Comparison of ENCODE assay signal across 29 cellular contexts in the genomic region with DNA sequence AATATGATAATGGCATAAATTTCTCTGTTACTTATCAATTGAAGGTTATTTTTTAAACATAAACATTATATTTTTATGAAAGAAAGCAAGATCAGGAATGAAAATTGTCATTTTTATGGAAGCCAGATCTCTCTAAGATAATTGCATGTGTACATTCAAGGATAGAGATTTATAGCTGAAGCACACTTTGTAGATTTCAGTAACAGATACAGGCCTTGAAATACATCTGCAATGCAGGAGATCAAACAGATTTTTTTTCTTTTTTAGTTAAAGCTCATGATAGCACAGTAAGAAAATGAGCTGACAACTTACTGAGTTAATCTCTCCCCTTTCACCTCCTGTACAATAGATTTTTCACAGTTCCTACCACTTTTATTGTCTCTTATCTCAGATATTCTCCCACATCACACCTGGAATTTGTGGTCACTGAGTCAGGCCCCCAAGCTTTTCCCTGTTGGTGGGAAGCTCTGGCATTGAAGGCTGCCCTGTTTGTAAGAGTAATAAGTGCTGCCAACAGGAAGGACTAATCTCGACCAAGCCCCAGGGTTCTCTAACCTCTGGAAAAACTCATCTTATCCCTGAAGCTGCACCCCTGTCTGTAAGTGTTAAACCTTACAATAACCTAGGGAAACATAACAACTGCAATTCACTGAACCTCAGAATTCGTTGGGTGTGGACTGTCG.
DNase-seq lines count a peak whose midpoint lies in the region; ATAC-seq, FAIRE-seq and TF ChIP-seq lines count a peak whose summit lies in the region.
"Had no signal": no experiment of that assay in that cellular context is flagged by ENCODE, and none has a peak within 500 bp of the region (broad histone marks: within the 10 kb centered on the region; RNA-seq: fewer than 3 reads in every experiment).

No MANE protein-coding gene starts in this region.

- H3K27ac Mint-ChIP-seq in Calu3 (ENCODE audit: unreplicated experiment): peak overlapping the region; percentile 77
- H3K27ac Mint-ChIP-seq: activated CD4-positive, alpha-beta memory T cell treated with anti-CD3 and anti-CD28 coated beads for 36 hours; CD4-positive, alpha-beta T cell; stimulated activated memory B cell treated with anti-CD40 and anti-IgM and Interleukin-4, amounts not matched to agents 10 μg/mL and 1 μg/mL and 100 μg/mL, for 72 hours had no signal

- H3K56ac ChIP-seq in mesendoderm (ENCODE audit: low read length): no peak overlapping the region

- POLR2A ChIA-PET in PC-9 (lab: Charles Lee; ENCODE audit: unreplicated experiment): interaction anchor here (0.6 to 0.7 kb wide), 3 partner anchors 76 to 1283 kb away, joined by 4 to 5 read pairs (median 5); no protein-coding TSS in a partner anchor

- no peaks in the 10 kb centered on the region for H3K36me3 Mint-ChIP-seq in Calu3 (ENCODE audit: insufficient read depth, unreplicated experiment)

- 0 out of 2 replicates have a peak overlapping the region, but pooled peaks have one; percentile 14 for H2AFZ ChIP-seq in PC-9

- peaks cover 4% of the 10 kb centered on the region for H3K9me3 Mint-ChIP-seq in Calu3 (ENCODE audit: low read depth, unreplicated experiment)

- intact Hi-C loops in Calu3 (cut with micrococcal nuclease; ENCODE audit: unreplicated experiment): loop anchor here (1.0 to 10.0 kb wide), 2 partner anchors 133 to 236 kb away; no protein-coding TSS in a partner anchor
- intact Hi-C loops in PC-9 (cut with micrococcal nuclease; ENCODE audit: unreplicated experiment): loop anchor here (10.0 kb wide), 1 partner anchor 133 kb away; no protein-coding TSS in a partner anchor

- H3K79me2 ChIP-seq in PC-9 (ENCODE audit: low read depth) (no peaks in the 10 kb centered on the region), mesendoderm (ENCODE audit: control insufficient read depth, insufficient read depth, low read length) (no peaks in the 10 kb centered on the region)

- no peaks in the 10 kb centered on the region for H3K27me3 ChIP-seq in PC-9 (ENCODE audit: insufficient read depth, low read depth)
- H3K27me3 ChIP-seq in bronchial epithelial cell (ENCODE audit: control insufficient read depth, insufficient read depth, low read length): no peaks in the 10 kb centered on the region
- H3K27me3 ChIP-seq in mesendoderm (ENCODE audit: insufficient read depth, low read length, poor library complexity): no peaks in the 10 kb centered on the region
- H3K27me3 ChIP-seq: brain microvascular endothelial cell, dorsolateral prefrontal cortex, ovary, upper lobe of left lung had no signal

- H3K4me1 ChIP-seq in PC-9 (replicated peaks; ENCODE audit: insufficient read depth): peaks cover 13% of the 10 kb centered on the region; the same call in 1 of the 2 replicates
- no peaks in the 10 kb centered on the region for H3K4me1 ChIP-seq in mesendoderm (ENCODE audit: control insufficient read depth, low read depth, low read length)
- H3K4me1 ChIP-seq: upper lobe of left lung had no signal

- no peaks in the 10 kb centered on the region; the same call in 1 of the 2 replicates for H3F3A ChIP-seq in PC-9 (ENCODE audit: insufficient read depth, low read depth)

- no peak overlapping the region for H2BK5ac ChIP-seq in mesendoderm (ENCODE audit: low read length)

- no peaks in the 10 kb centered on the region for H3K79me1 ChIP-seq in mesendoderm (ENCODE audit: low read length)

- H3K4me2 ChIP-seq in PC-9: no peak overlapping the region
- no peak overlapping the region for H3K4me2 ChIP-seq in mesendoderm (ENCODE audit: low read length)

- no peak overlapping the region for H3K9ac ChIP-seq in mesendoderm (ENCODE audit: low read length)

- FAIRE-seq in bronchial epithelial cell (lab: Jason Lieb, UNC): no peak
- FAIRE-seq: H54 had no signal

- H3K4me3 ChIP-seq in PC-9 (no peak overlapping the region), bronchial epithelial cell (ENCODE audit: low read depth, low read length) (no peak overlapping the region), mesendoderm (ENCODE audit: low read length) (no peak overlapping the region)
- H3K4me3 ChIP-seq: dorsolateral prefrontal cortex, ovary, upper lobe of left lung had no signal

- BruUV-seq in Calu3 (replicated peaks; lab: Mats Ljungman, UMichigan): no TSS peak
- no TSS peak for BruUV-seq in PC-9 (replicated peaks; lab: Mats Ljungman, UMichigan)

- H3K4me3 Mint-ChIP-seq in Calu3 (ENCODE audit: low read depth, unreplicated experiment): peak overlapping the region; percentile 18
- H3K4me3 Mint-ChIP-seq: activated CD4-positive, alpha-beta memory T cell treated with anti-CD3 and anti-CD28 coated beads for 36 hours; CD4-positive, alpha-beta T cell; neural crest cell; stimulated activated memory B cell treated with anti-CD40 and anti-IgM and Interleukin-4, amounts not matched to agents 10 μg/mL and 1 μg/mL and 100 μg/mL, for 72 hours had no signal

- no peak overlapping the region for H2AK5ac ChIP-seq in mesendoderm (ENCODE audit: low read length)

- H3K23ac ChIP-seq in mesendoderm (ENCODE audit: low read length): no peak overlapping the region

- H4K20me1 ChIP-seq in PC-9 (ENCODE audit: insufficient read depth): no peaks in the 10 kb centered on the region

- H3K9me3 ChIP-seq in PC-9 (ENCODE audit: insufficient read depth, low read depth): no peaks in the 10 kb centered on the region
- H3K9me3 ChIP-seq: ovary, upper lobe of left lung had no signal

- H4K8ac ChIP-seq in mesendoderm (ENCODE audit: low read depth, low read length): no peak overlapping the region

- H3K36me3 ChIP-seq in PC-9 (ENCODE audit: low read depth) (no peaks in the 10 kb centered on the region), bronchial epithelial cell (ENCODE audit: control insufficient read depth, insufficient read depth, low read length) (no peaks in the 10 kb centered on the region), mesendoderm (ENCODE audit: control insufficient read depth, insufficient read depth, low read length) (no peaks in the 10 kb centered on the region)
- H3K36me3 ChIP-seq: brain microvascular endothelial cell, ovary, upper lobe of left lung had no signal

- H3K4me1 Mint-ChIP-seq in Calu3 (ENCODE audit: low read depth, unreplicated experiment): peaks cover 33% of the 10 kb centered on the region
- H3K4me1 Mint-ChIP-seq: neural crest cell; stimulated activated memory B cell treated with anti-CD40 and anti-IgM and Interleukin-4, amounts not matched to agents 10 μg/mL and 1 μg/mL and 100 μg/mL, for 72 hours had no signal

- peak; percentile 40 for DNase-seq in Calu3
- peak; percentile 55 to 64 for DNase-seq in PC-9
- peak; percentile 67 for DNase-seq in bronchial epithelial cell (ENCODE audit: low read depth)
- peak; percentile 60 for DNase-seq in mesendoderm
- no peak for DNase-seq in T1000 (lab: John Stamatoyannopoulos, UW)
- DNase-seq: activated CD4-positive, alpha-beta memory T cell treated with anti-CD3 and anti-CD28 coated beads for 36 hours; activated CD4-positive, CD25-positive, alpha-beta regulatory T cell treated with anti-CD3 and anti-CD28 coated beads, Interleukin-2, amount 50 U/mL, for 72 hours; activated CD8-positive, alpha-beta memory T cell treated with anti-CD3 and anti-CD28 coated beads, Interleukin-2, amount 50 U/mL, for 4 hours; activated naive CD4-positive, alpha-beta T cell treated with Interleukin-2 at 50 U/mL for 16 hours; brain microvascular endothelial cell; CD4-positive, alpha-beta T cell; DMS 273 treated with DMSO at 0.1 percent for 48 hours; dorsolateral prefrontal cortex; EL; hypothalamus; Karpas-422; mesenchymal stem cell; NCI-H1694; ovary; retina; T-helper 2 cell; upper lobe of left lung had no signal

- H2BK120ac ChIP-seq in mesendoderm (ENCODE audit: low read depth, low read length): no peak overlapping the region

- H4K5ac ChIP-seq in mesendoderm (ENCODE audit: low read length): no peak overlapping the region

- ATAC-seq in HG02885 (IDR thresholded peaks at IDR 0.05; ENCODE audit: poor library complexity, unreplicated experiment) (no peak), HG02852 (IDR thresholded peaks at IDR 0.05; ENCODE audit: unreplicated experiment) (no peak), HG03565 (IDR thresholded peaks at IDR 0.05; ENCODE audit: unreplicated experiment) (no peak)
- ATAC-seq: left lobe of liver; stimulated activated memory B cell treated with anti-CD40 and anti-IgM and Interleukin-4, amounts not matched to agents 10 μg/mL and 1 μg/mL and 100 μg/mL, for 72 hours had no signal

- TF ChIP-seq CTCF in Calu3 (IDR thresholded peaks at IDR 0.05; ENCODE audit: unreplicated experiment): no peak
- no peak for TF ChIP-seq CTCF in PC-9 (conservative IDR thresholded peaks at IDR 0.05)
- no peak for TF ChIP-seq CTCF in bronchial epithelial cell (IDR thresholded peaks at IDR 0.05; ENCODE audit: insufficient read depth, low read length, severe bottlenecking)

- no peak overlapping the region for H2BK15ac ChIP-seq in mesendoderm (replicated peaks; ENCODE audit: low read depth)

- H3K27ac ChIP-seq in PC-9: no peak overlapping the region
- no peak overlapping the region for H3K27ac ChIP-seq in mesendoderm (ENCODE audit: low read depth, low read length)
- H3K27ac ChIP-seq: brain microvascular endothelial cell, dorsolateral prefrontal cortex, ovary, upper lobe of left lung had no signal

- H3K4ac ChIP-seq in mesendoderm (ENCODE audit: low read depth, low read length): no peak overlapping the region

- H3K18ac ChIP-seq in mesendoderm (ENCODE audit: low read length): no peak overlapping the region

- no peaks in the 10 kb centered on the region for H3K9me2 ChIP-seq in PC-9 (ENCODE audit: insufficient read depth)

- CTCF ChIA-PET in Calu3 (lab: Charles Lee): interaction anchor here (0.6 to 2.1 kb wide), 6 partner anchors 20 to 122 kb away, joined by 3 to 6 read pairs (median 4); no protein-coding TSS in a partner anchor
- CTCF ChIA-PET in PC-9 (lab: Charles Lee): interaction anchor here (1.3 kb wide), 1 partner anchor 26 kb away, joined by 3 read pairs; no protein-coding TSS in a partner anchor

- no CpG with 5 or more reads among the region's 3 CpGs for WGBS in mesendoderm (ENCODE audit: extremely low coverage, insufficient coverage, low lambda C conversion rate)

- no peaks in the 10 kb centered on the region for H3K27me3 Mint-ChIP-seq in Calu3 (ENCODE audit: unreplicated experiment)
- H3K27me3 Mint-ChIP-seq: activated CD4-positive, alpha-beta memory T cell treated with anti-CD3 and anti-CD28 coated beads for 36 hours; CD4-positive, alpha-beta T cell; stimulated activated memory B cell treated with anti-CD40 and anti-IgM and Interleukin-4, amounts not matched to agents 10 μg/mL and 1 μg/mL and 100 μg/mL, for 72 hours had no signal
